Comparison of ENCODE assay signal across 8 cellular contexts in genomic region chr19:294819-295686, GRCh38. TPM values are rescaled to one million over a fixed set of nuclear protein-coding genes. Genes with fewer than 3 reads are reported as not detected.
DNase-seq lines count a peak whose midpoint lies in the region; ATAC-seq and TF ChIP-seq lines count a peak whose summit lies in the region.

No MANE protein-coding gene starts in this region.

- ATAC-seq in left lung (peak; percentile 83), HG03095 (IDR thresholded peaks at IDR 0.05; ENCODE audit: unreplicated experiment) (no peak)

- intact Hi-C loops in left lung (cut with DNase I), result no loop called here

- H3K36me3 ChIP-seq in HEK293 (ENCODE audit: control insufficient read depth in 2 of 2, insufficient read depth in 1 of 2, low read length in 2 of 2), result no peaks in the 10 kb centered on the region
- H3K36me3 ChIP-seq in left lung, result no peaks in the 10 kb centered on the region

- H3K4me3 ChIP-seq in HEK293 (ENCODE audit: low read depth, low read length), result no peak overlapping the region
- H3K4me3 ChIP-seq in cardiac fibroblast (replicated peaks in 1 of 2; ENCODE audit: low read depth in 2 of 2, low read length in 2 of 2), result no peak overlapping the region
- no peak overlapping the region for H3K4me3 ChIP-seq in left lung

- peaks cover 46 to 58% of the 10 kb centered on the region in 2 donors for H3K27me3 ChIP-seq in left lung

- CTCF ChIA-PET in HEK293 (lab: Yijun Ruan, JAX), result interaction anchor here (0.6 to 2.8 kb wide), 12 partner anchors 9 to 215 kb away, joined by 3 to 11 read pairs (median 4); no protein-coding TSS in a partner anchor

- peak; percentile 77 for TF ChIP-seq CTCF in AG09319 (IDR thresholded peaks at IDR 0.05; ENCODE audit: low read depth, low read length)
- peak; percentile 41 for TF ChIP-seq CTCF in HEK293 (tag by site-specific recombination; IDR thresholded peaks at IDR 0.05)
- TF ChIP-seq CTCF in cardiac fibroblast (IDR thresholded peaks at IDR 0.05; ENCODE audit: low read depth, low read length), result peak; percentile 79
- peak; percentile 69 to 74 for TF ChIP-seq CTCF in left lung (IDR thresholded peaks at IDR 0.05)

- H3K4me1 ChIP-seq in HEK293 (ENCODE audit: control insufficient read depth, insufficient read depth, low read length) (no peaks in the 10 kb centered on the region; the same call in 1 of the 2 replicates), left lung (peaks cover 10 to 40% of the 10 kb centered on the region in 2 donors)

- POLR2A ChIA-PET in HEK293 (lab: Yijun Ruan, JAX), result no interaction called here

- no peak for DNase-seq in AG09319 (ENCODE audit: extremely low read depth, low read depth)
- peak; percentile 30 for DNase-seq in T-helper 9 cell
- peak; percentile 29 to 50 for DNase-seq in cardiac fibroblast (ENCODE audit: low read depth in 2 of 2)
- peak in 1 of 2 donors; percentile 86 for DNase-seq in left lung
- DNase-seq in stimulated activated CD8-positive, alpha-beta memory T cell treated with anti-CD3 and anti-CD28 coated beads, Interleukin-2, amount 100 ng/mL, for 48 hours (ENCODE audit: low read depth in 2 of 2), result peak; percentile 37 to 42
- no peak for DNase-seq in SHP77 treated with DMSO at 0.1 percent for 48 hours (lab: John Stamatoyannopoulos, UW)

- no peaks in the 10 kb centered on the region for H3K9me3 ChIP-seq in HEK293 (ENCODE audit: control insufficient read depth, insufficient read depth, low read depth, low read length)
- no peaks in the 10 kb centered on the region for H3K9me3 ChIP-seq in left lung

- H3K27ac ChIP-seq in HEK293 (ENCODE audit: extremely low read depth, low read depth, low read length) (no peak overlapping the region), left lung (peak overlapping the region in 1 of 2 donors; percentile 21)

TF ChIP-seq in HEK293, 187 proteins besides CTCF, POLR2A, EP300 and RAD21:
- TF ChIP-seq ZNF571 (tag by site-specific recombination; IDR thresholded peaks at IDR 0.05) (no peak), ZNF692 (tag by site-specific recombination; IDR thresholded peaks at IDR 0.05) (peak; percentile 29; the same call in 1 of the 2 replicates), ZBTB17 (tag by site-specific recombination; IDR thresholded peaks at IDR 0.05) (peak; percentile 17; the same call in 1 of the 2 replicates)
TF ChIP-seq in HEK293: peak in this region for 2.

RNA-seq across cellular contexts. Expression of gene PLPP2, which starts 3.9 kb away (rescaled TPM):
- total RNA-seq in left lung, result 10 to 100 TPM in 1 of 2 donors, 1 to 10 TPM in 1; 3.2 to 13.8 TPM

RNA-seq across cellular contexts. Expression of gene MIER2, which starts 49.5 kb away (rescaled TPM):
- 10 to 100 TPM; 24.8 to 41.6 TPM for total RNA-seq in left lung

Comparison
In these comparisons a context has a peak if more than half of its experiments do, and no peak if none do; other contexts are left out.
1. DNase-seq: peak in T-helper 9 cell (single experiment), cardiac fibroblast (2 of 2) and stimulated activated CD8-positive, alpha-beta memory T cell treated with anti-CD3 and anti-CD28 coated beads, Interleukin-2, amount 100 ng/mL, for 48 hours (2 of 2); none in AG09319 (single experiment) and SHP77 treated with DMSO at 0.1 percent for 48 hours (single experiment).
2. Peak in every context shown above with its lines, with median percentiles within 50 percentile points of each other: CTCF ChIP-seq.